Comparison of ENCODE assay signal across 33 cellular contexts in the genomic region with DNA sequence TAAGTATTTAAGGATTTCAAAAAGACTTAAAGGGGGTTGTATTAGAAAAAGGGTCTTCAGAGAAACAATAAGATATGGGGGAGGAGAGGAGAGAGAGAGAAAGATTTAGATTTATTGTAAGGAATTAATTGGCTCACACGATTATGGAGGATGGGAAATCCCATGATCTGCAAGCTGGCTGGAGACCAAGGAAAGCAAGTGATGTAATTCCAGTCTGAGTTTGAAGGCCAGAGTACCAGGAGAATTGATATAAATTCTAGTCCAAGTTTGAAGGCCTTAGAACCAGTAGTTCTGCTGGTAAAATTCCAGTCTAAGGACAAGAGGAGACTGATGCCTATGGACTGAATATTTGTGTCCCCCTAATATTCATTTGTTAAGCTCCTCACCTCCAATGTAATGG. TPM values are rescaled to one million over a fixed set of nuclear protein-coding genes. Genes with fewer than 3 reads are reported as not detected.
A peak's percentile ranks its signal among the peaks of the same experiment; 100 is the strongest.
DNase-seq lines count a peak whose midpoint lies in the region; FAIRE-seq and TF ChIP-seq lines count a peak whose summit lies in the region.
"Had no signal": no experiment of that assay in that cellular context is flagged by ENCODE, and none has a peak within 500 bp of the region (broad histone marks: within the 10 kb centered on the region; RNA-seq: fewer than 3 reads in every experiment).

No MANE protein-coding gene starts in this region.

- H4K5ac ChIP-seq in H9 (ENCODE audit: insufficient read length, low read depth, low read length) = no peak overlapping the region

- no peak overlapping the region for H3K4me2 ChIP-seq in H9 (ENCODE audit: insufficient read depth, insufficient read length, low read length)
- H3K4me2 ChIP-seq: KMS-11 had no signal

- no peak overlapping the region for H3K27ac Mint-ChIP-seq in H9
- H3K27ac Mint-ChIP-seq: activated naive CD8-positive, alpha-beta T cell treated with anti-CD3 and anti-CD28 coated beads for 36 hours; brain; effector memory CD8-positive, alpha-beta T cell; stimulated activated naive B cell treated with anti-CD40 and anti-IgM and Interleukin-4, amounts not matched to agents 10 μg/mL and 1 μg/mL and 100 μg/mL, for 72 hours had no signal

- FAIRE-seq in H54 (lab: Jason Lieb, UNC) = no peak
- FAIRE-seq: GM18507, keratinocyte had no signal

- no peak overlapping the region for H3K56ac ChIP-seq in H9 (ENCODE audit: insufficient read length, low read depth, low read length)

- H3K79me1 ChIP-seq in H9 (ENCODE audit: insufficient read depth, low read depth, low read length, poor library complexity, severe bottlenecking) = no peaks in the 10 kb centered on the region

- no peak overlapping the region for H3K4me3 Mint-ChIP-seq in H9
- H3K4me3 Mint-ChIP-seq: activated naive CD8-positive, alpha-beta T cell treated with anti-CD3 and anti-CD28 coated beads for 36 hours; brain; effector memory CD8-positive, alpha-beta T cell; neural crest cell; stimulated activated naive B cell treated with anti-CD40 and anti-IgM and Interleukin-4, amounts not matched to agents 10 μg/mL and 1 μg/mL and 100 μg/mL, for 72 hours had no signal

- H2BK120ac ChIP-seq in H9 (ENCODE audit: low read depth, low read length, poor library complexity, severe bottlenecking) = no peak overlapping the region

- H3K27ac ChIP-seq in H9 (ENCODE audit: insufficient read length, low read depth, low read length) = no peak overlapping the region
- H3K27ac ChIP-seq: colonic mucosa, KMS-11, parathyroid adenoma, suprapubic skin, VCaP had no signal

- H3K9ac ChIP-seq in H9 (ENCODE audit: extremely low read depth, insufficient read length, low read length) = no peak overlapping the region
- H3K9ac ChIP-seq: KMS-11, parathyroid adenoma had no signal

- H2AK5ac ChIP-seq in H9 (ENCODE audit: insufficient read length, low read length) = no peak overlapping the region

- H3K4me1 Mint-ChIP-seq in H9 = no peaks in the 10 kb centered on the region
- H3K4me1 Mint-ChIP-seq: activated naive CD8-positive, alpha-beta T cell treated with anti-CD3 and anti-CD28 coated beads for 36 hours; brain; neural crest cell; stimulated activated naive B cell treated with anti-CD40 and anti-IgM and Interleukin-4, amounts not matched to agents 10 μg/mL and 1 μg/mL and 100 μg/mL, for 72 hours had no signal

- peaks cover 5 to 45% (median 10%) of the 10 kb centered on the region in 3 experiments for H3K36me3 Mint-ChIP-seq in H9 (ENCODE audit: insufficient read depth in 1 of 3, low read depth in 3 of 3)
- H3K36me3 Mint-ChIP-seq: activated naive CD8-positive, alpha-beta T cell treated with anti-CD3 and anti-CD28 coated beads for 36 hours; brain; stimulated activated naive B cell treated with anti-CD40 and anti-IgM and Interleukin-4, amounts not matched to agents 10 μg/mL and 1 μg/mL and 100 μg/mL, for 72 hours had no signal

- H3K27me3 ChIP-seq in H9 (ENCODE audit: insufficient read depth, low read length) = no peaks in the 10 kb centered on the region
- H3K27me3 ChIP-seq: colonic mucosa, suprapubic skin had no signal

- no peak overlapping the region for H3K23ac ChIP-seq in H9 (ENCODE audit: insufficient read length, low read depth, low read length)

- no peaks in the 10 kb centered on the region for H3K9me3 ChIP-seq in H9 (ENCODE audit: control insufficient read depth, low read depth, low read length)
- H3K9me3 ChIP-seq: Caco-2, colonic mucosa, suprapubic skin had no signal

- H3K18ac ChIP-seq in H9 (ENCODE audit: insufficient read length, low read depth, low read length) = no peak overlapping the region

- H3K4me3 ChIP-seq in cardiac fibroblast (replicated peaks in 1 of 2; ENCODE audit: low read depth in 2 of 2, low read length in 2 of 2) (no peak overlapping the region), retinal pigment epithelial cell (ENCODE audit: low read length) (no peak overlapping the region)
- H3K4me3 ChIP-seq: colonic mucosa, lung, mucosa of descending colon, suprapubic skin had no signal

- H3K14ac ChIP-seq in H9 (ENCODE audit: insufficient read depth, low read length) = no peak overlapping the region

- H3K9me3 Mint-ChIP-seq in H9 = peaks cover 22 to 37% of the 10 kb centered on the region in 2 experiments

- H3T11ph ChIP-seq in H9 (ENCODE audit: low read length) = no peak overlapping the region

- no peaks in the 10 kb centered on the region for H3K79me2 ChIP-seq in H9 (ENCODE audit: insufficient read depth, low read length)
- H3K79me2 ChIP-seq: parathyroid adenoma had no signal

- H3K4ac ChIP-seq in H9 (ENCODE audit: low read depth, low read length) = no peak overlapping the region

- no peak overlapping the region for H2BK20ac ChIP-seq in H9 (ENCODE audit: low read depth, low read length, poor library complexity, severe bottlenecking)

- H3K23me2 ChIP-seq in H9 (ENCODE audit: insufficient read length, low read depth, low read length, poor library complexity, severe bottlenecking) = no peaks in the 10 kb centered on the region

- 100% methylated on average over 1 of the region's 1 CpG for WGBS in H9 (ENCODE audit: extremely low coverage, insufficient read length, low lambda C conversion rate)

- no peaks in the 10 kb centered on the region for H4K20me1 ChIP-seq in H9 (ENCODE audit: control insufficient read depth, insufficient read depth, insufficient read length)

- H4K91ac ChIP-seq in H9 (ENCODE audit: insufficient read length, low read depth, low read length) = no peak overlapping the region

- no peaks in the 10 kb centered on the region; the same call in 1 of the 2 replicates for H3K27me3 Mint-ChIP-seq in H9 (ENCODE audit: low read depth)
- H3K27me3 Mint-ChIP-seq: activated naive CD8-positive, alpha-beta T cell treated with anti-CD3 and anti-CD28 coated beads for 36 hours; effector memory CD8-positive, alpha-beta T cell; stimulated activated naive B cell treated with anti-CD40 and anti-IgM and Interleukin-4, amounts not matched to agents 10 μg/mL and 1 μg/mL and 100 μg/mL, for 72 hours had no signal

- no peak overlapping the region for H4K8ac ChIP-seq in H9 (replicated peaks; ENCODE audit: insufficient read length, low read depth, low read length)

- H2BK15ac ChIP-seq in H9 (ENCODE audit: low read depth, low read length) = no peak overlapping the region

- DNase-seq in NCI-H82 treated with DMSO at 0.1 percent for 48 hours (lab: John Stamatoyannopoulos, UW; ENCODE audit: unreplicated experiment) (peak; percentile 87), cardiac fibroblast (ENCODE audit: low read depth in 2 of 2) (peak; percentile 74 to 82), iris pigment epithelial cell (ENCODE audit: low read depth) (peak; percentile 84), retinal pigment epithelial cell (ENCODE audit: low read depth) (peak; percentile 54), NCI-H1436 treated with DMSO at 0.1 percent for 48 hours (lab: John Stamatoyannopoulos, UW) (no peak), DMS153 treated with DMSO at 0.1 percent for 48 hours (lab: John Stamatoyannopoulos, UW; ENCODE audit: unreplicated experiment) (no peak), H9 (no peak), H54 (ENCODE audit: insufficient read length, low spot score) (no peak)
- DNase-seq: activated CD4-positive, alpha-beta T cell treated with anti-CD3 and anti-CD28 coated beads for 4 hours; activated naive CD8-positive, alpha-beta T cell treated with anti-CD3 and anti-CD28 coated beads for 36 hours; activated T-cell treated with anti-CD3 and anti-CD28 coated beads for 4 hours; C1 segment of cervical spinal cord; Caco-2; colonic mucosa; effector memory CD8-positive, alpha-beta T cell; mucosa of descending colon; MV-4-11; NCI-H1694; NCI-H510A; stimulated activated CD4-positive, alpha-beta T cell treated with anti-CD3 and anti-CD28 coated beads, Interleukin-15, amount 100 ng/mL, for 24 hours; stimulated activated naive B cell treated with anti-CD40 and anti-IgM and Interleukin-4, amounts not matched to agents 10 μg/mL and 1 μg/mL and 100 μg/mL, for 72 hours had no signal

- H2AFZ ChIP-seq in H9 (ENCODE audit: low read length) = no peak overlapping the region
- H2AFZ ChIP-seq: parathyroid adenoma had no signal

- H3K4me1 ChIP-seq in H9 (ENCODE audit: insufficient read depth, low read length) = no peaks in the 10 kb centered on the region
- H3K4me1 ChIP-seq: Caco-2, colonic mucosa, parathyroid adenoma, suprapubic skin had no signal

- TF ChIP-seq POLR2A in H54 (IDR thresholded peaks at IDR 0.05; ENCODE audit: low read depth, low read length) = no peak

- no peak overlapping the region for H2BK5ac ChIP-seq in H9 (ENCODE audit: insufficient read length, low read length)

- no peak overlapping the region for H2BK12ac ChIP-seq in H9 (ENCODE audit: insufficient read length, low read depth, low read length)

- TF ChIP-seq CTCF in cardiac fibroblast (IDR thresholded peaks at IDR 0.05; ENCODE audit: low read depth, low read length) (no peak), retinal pigment epithelial cell (conservative IDR thresholded peaks at IDR 0.05; ENCODE audit: low read depth, low read length) (no peak), H9 (conservative IDR thresholded peaks at IDR 0.05) (no peak)

RNA-seq across cellular contexts. Expression of gene SLC13A1, which starts 20.6 kb away (rescaled TPM):
- not detected in 2 replicates for total RNA-seq in H9 (2021)
- total RNA-seq: activated naive CD8-positive, alpha-beta T cell treated with anti-CD3 and anti-CD28 coated beads for 36 hours; Caco-2; lung; neural crest cell; Right ventricle myocardium inferior; sciatic nerve; suprapubic skin; urinary bladder had no signal

Comparison
In these comparisons a context has a peak if more than half of its experiments do, and no peak if none do; other contexts are left out.
1. DNase-seq: peak in NCI-H82 treated with DMSO at 0.1 percent for 48 hours (single experiment), cardiac fibroblast (2 of 2), iris pigment epithelial cell (single experiment) and retinal pigment epithelial cell (single experiment); none in NCI-H1436 treated with DMSO at 0.1 percent for 48 hours (single experiment), DMS153 treated with DMSO at 0.1 percent for 48 hours (single experiment), H9 (single experiment) and H54 (single experiment).